Comparison of ENCODE assay signal across 8 cellular contexts in the genomic region with DNA sequence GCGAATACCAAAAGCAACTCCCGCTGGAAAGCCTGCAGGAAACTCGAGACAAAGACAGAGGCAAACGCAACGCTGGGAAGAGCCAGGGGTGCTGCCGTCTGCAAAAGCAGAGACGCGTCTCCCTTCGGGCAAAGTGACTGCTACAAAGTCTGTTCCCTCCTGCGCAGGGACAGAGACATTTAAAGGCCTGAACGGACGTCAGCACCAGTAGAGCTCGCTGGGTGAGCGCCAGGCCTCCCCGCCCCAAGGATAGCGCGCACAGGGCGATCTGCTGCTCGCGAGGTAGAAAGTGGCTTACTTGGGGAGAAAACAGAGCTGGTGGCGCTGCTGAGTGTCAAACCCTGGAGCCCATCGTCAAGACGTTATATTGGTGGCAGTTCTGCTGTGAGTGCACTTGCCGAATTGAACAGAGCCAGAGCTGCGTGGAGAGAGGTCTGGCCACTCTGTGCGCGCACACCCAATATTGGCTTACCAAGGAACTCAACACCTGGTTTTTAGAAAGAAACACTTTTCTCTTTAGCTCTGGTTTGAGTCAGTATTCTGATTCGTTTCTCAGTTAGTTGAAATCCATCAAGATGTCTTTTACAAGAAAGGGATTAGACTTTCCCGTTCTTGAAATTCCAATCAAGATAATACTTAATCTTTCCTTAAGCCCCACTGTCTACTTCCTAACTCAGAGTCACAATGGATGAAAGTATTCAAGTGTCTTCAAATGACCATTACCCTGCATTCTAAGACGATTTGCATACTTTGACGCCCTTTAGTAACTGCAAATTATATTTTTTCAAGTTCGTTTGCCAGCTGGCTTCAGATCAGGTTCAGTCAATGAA.
DNase-seq lines count a peak whose midpoint lies in the region; ATAC-seq, FAIRE-seq and TF ChIP-seq lines count a peak whose summit lies in the region.

No MANE protein-coding gene starts in this region.

- ATAC-seq in CD8-positive, alpha-beta T cell, result no peak
- ATAC-seq in left cardiac atrium (peak; percentile 47 to 79), sciatic nerve (peak; percentile 30), GM18870 (IDR thresholded peaks at IDR 0.05; ENCODE audit: unreplicated experiment) (no peak), GM19035 (IDR thresholded peaks at IDR 0.05; ENCODE audit: unreplicated experiment) (no peak)

- peaks cover 47% of the 10 kb centered on the region for H3K27me3 Mint-ChIP-seq in CD8-positive, alpha-beta T cell (ENCODE audit: low read depth)
- H3K27me3 Mint-ChIP-seq in activated CD4-positive, alpha-beta memory T cell treated with anti-CD3 and anti-CD28 coated beads, Interleukin-2, amount 10 ng/mL, durations not matched to agents 7 days and 5 days, result peaks cover 29% of the 10 kb centered on the region

- TF ChIP-seq CTCF in CD8-positive, alpha-beta T cell (IDR thresholded peaks at IDR 0.05), result no peak

- peaks cover 3% of the 10 kb centered on the region for H3K27me3 ChIP-seq in CD8-positive, alpha-beta T cell (ENCODE audit: insufficient read depth, low read length)
- peaks cover 41% of the 10 kb centered on the region for H3K27me3 ChIP-seq in MG63

- CTCF ChIA-PET in CD8-positive, alpha-beta T cell (lab: Charles Lee), result interaction anchor here (1.1 kb wide), 1 partner anchor 191 kb away, joined by 4 read pairs; no protein-coding TSS in a partner anchor
- CTCF ChIA-PET in activated CD4-positive, alpha-beta memory T cell treated with anti-CD3 and anti-CD28 coated beads, Interleukin-2, amount 10 ng/mL, durations not matched to agents 7 days and 5 days (lab: Charles Lee), result interaction anchor here (0.6 to 1.2 kb wide), 2 partner anchors 8 to 21 kb away, joined by 3 read pairs; no protein-coding TSS in a partner anchor

- no peaks in the 10 kb centered on the region for H3K9me3 ChIP-seq in CD8-positive, alpha-beta T cell (ENCODE audit: low read length)
- no peaks in the 10 kb centered on the region for H3K9me3 ChIP-seq in MG63

- H3K36me3 Mint-ChIP-seq in CD8-positive, alpha-beta T cell, result no peaks in the 10 kb centered on the region
- H3K36me3 Mint-ChIP-seq in activated CD4-positive, alpha-beta memory T cell treated with anti-CD3 and anti-CD28 coated beads, Interleukin-2, amount 10 ng/mL, durations not matched to agents 7 days and 5 days (ENCODE audit: low read depth), result no peaks in the 10 kb centered on the region

- no peak for FAIRE-seq in GM12892 (lab: Jason Lieb, UNC)

- H3K36me3 ChIP-seq in CD8-positive, alpha-beta T cell (ENCODE audit: insufficient read depth, low read length), result no peaks in the 10 kb centered on the region
- H3K36me3 ChIP-seq in MG63, result no peaks in the 10 kb centered on the region

- DNase-seq in CD8-positive, alpha-beta T cell, result no peak
- DNase-seq in MG63 (peak; percentile 37), left cardiac atrium (peak; percentile 55), sciatic nerve (ENCODE audit: low spot score) (peak; percentile 53), GM12892 (ENCODE audit: insufficient read length) (no peak)
- peak; percentile 25 for DNase-seq in activated CD4-positive, alpha-beta memory T cell treated with anti-CD3 and anti-CD28 coated beads, Interleukin-2, amount 10 ng/mL, durations not matched to agents 7 days and 5 days

- H3K4me1 ChIP-seq in CD8-positive, alpha-beta T cell (ENCODE audit: insufficient read depth, low read length), result no peaks in the 10 kb centered on the region

- POLR2A ChIA-PET in CD8-positive, alpha-beta T cell (lab: Charles Lee), result interaction anchor here (0.6 kb wide), 1 partner anchor 27 kb away, joined by 3 read pairs; no protein-coding TSS in a partner anchor
- POLR2A ChIA-PET in activated CD4-positive, alpha-beta memory T cell treated with anti-CD3 and anti-CD28 coated beads, Interleukin-2, amount 10 ng/mL, durations not matched to agents 7 days and 5 days (lab: Charles Lee), result interaction anchor here (0.6 kb wide), 1 partner anchor 804 kb away, joined by 3 read pairs; no protein-coding TSS in a partner anchor

- no peaks in the 10 kb centered on the region for H3K9me3 Mint-ChIP-seq in CD8-positive, alpha-beta T cell
- H3K9me3 Mint-ChIP-seq in activated CD4-positive, alpha-beta memory T cell treated with anti-CD3 and anti-CD28 coated beads, Interleukin-2, amount 10 ng/mL, durations not matched to agents 7 days and 5 days, result no peaks in the 10 kb centered on the region

- H3K4me1 Mint-ChIP-seq in CD8-positive, alpha-beta T cell (ENCODE audit: low read depth), result peaks cover 16% of the 10 kb centered on the region
- peaks cover 14% of the 10 kb centered on the region for H3K4me1 Mint-ChIP-seq in activated CD4-positive, alpha-beta memory T cell treated with anti-CD3 and anti-CD28 coated beads, Interleukin-2, amount 10 ng/mL, durations not matched to agents 7 days and 5 days

- intact Hi-C loops in CD8-positive, alpha-beta T cell (cut with DNase I, micrococcal nuclease), result no loop called here
- intact Hi-C loops in left cardiac atrium (cut with DNase I), result no loop called here
- intact Hi-C loops in sciatic nerve (cut with DNase I), result no loop called here

- H3K27ac ChIP-seq in CD8-positive, alpha-beta T cell (ENCODE audit: low read depth, low read length), result no peak overlapping the region

- peak overlapping the region; percentile 61 for H3K4me3 Mint-ChIP-seq in CD8-positive, alpha-beta T cell
- H3K4me3 Mint-ChIP-seq in activated CD4-positive, alpha-beta memory T cell treated with anti-CD3 and anti-CD28 coated beads, Interleukin-2, amount 10 ng/mL, durations not matched to agents 7 days and 5 days, result peak overlapping the region; percentile 43

- H3K27ac Mint-ChIP-seq in CD8-positive, alpha-beta T cell, result no peak overlapping the region
- H3K27ac Mint-ChIP-seq in activated CD4-positive, alpha-beta memory T cell treated with anti-CD3 and anti-CD28 coated beads, Interleukin-2, amount 10 ng/mL, durations not matched to agents 7 days and 5 days, result no peak overlapping the region

- H3K4me3 ChIP-seq in CD8-positive, alpha-beta T cell (ENCODE audit: low read depth, low read length), result peak overlapping the region; percentile 37
- peak overlapping the region; percentile 24; the same call in 1 of the 2 replicates for H3K4me3 ChIP-seq in MG63

- TF ChIP-seq POLR2A in GM12892 (IDR thresholded peaks at IDR 0.05; ENCODE audit: low read depth, low read length), result no peak

Comparison
In these comparisons a context has a peak if more than half of its experiments do, and no peak if none do; other contexts are left out.
1. ATAC-seq: peak in left cardiac atrium (2 of 2) and sciatic nerve (single experiment); none in CD8-positive, alpha-beta T cell (single experiment), GM18870 (single experiment) and GM19035 (single experiment).
2. DNase-seq: peak in MG63 (single experiment), activated CD4-positive, alpha-beta memory T cell treated with anti-CD3 and anti-CD28 coated beads, Interleukin-2, amount 10 ng/mL, durations not matched to agents 7 days and 5 days (single experiment), left cardiac atrium (single experiment) and sciatic nerve (single experiment); none in CD8-positive, alpha-beta T cell (0 of 7) and GM12892 (single experiment).